ENCODE assay signal across 8 cellular contexts in the genomic region with DNA sequence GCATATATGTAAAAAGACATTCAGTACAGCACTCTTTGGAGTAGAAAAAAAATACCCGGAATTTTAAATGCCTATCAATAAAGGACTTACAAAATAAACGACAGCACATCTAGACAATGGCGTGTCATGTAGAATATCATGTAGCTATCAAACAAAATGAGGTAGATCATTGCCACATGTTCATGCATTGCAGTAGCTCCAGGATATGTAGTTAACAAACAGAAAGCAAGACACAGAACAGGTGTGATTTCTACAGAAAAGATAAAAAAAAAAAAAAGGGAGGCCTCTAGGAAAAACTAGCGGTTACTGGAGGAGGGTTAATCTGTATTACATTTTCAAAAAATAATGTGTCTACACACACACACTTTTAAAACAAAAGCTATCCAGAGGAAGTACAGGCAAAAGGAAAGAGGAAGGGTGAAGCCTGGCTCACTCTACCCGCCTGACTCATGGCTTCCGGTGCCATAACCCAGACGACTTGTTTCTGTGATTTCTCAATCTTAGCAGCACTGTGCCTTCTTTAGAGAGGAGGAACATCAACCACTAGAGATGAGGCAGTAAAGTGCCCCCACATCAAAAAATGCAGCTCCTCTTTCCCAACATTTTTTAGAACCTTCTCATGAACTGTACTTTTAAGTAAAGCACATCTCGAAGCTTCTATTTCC.
DNase-seq lines count a peak whose midpoint lies in the region; ATAC-seq and FAIRE-seq lines count a peak whose summit lies in the region.

No MANE protein-coding gene starts in this region.

- peak; percentile 97 for ATAC-seq in HG02938 (IDR thresholded peaks at IDR 0.05; ENCODE audit: unreplicated experiment)

- DNase-seq in GM18507 (ENCODE audit: extremely low spot score, insufficient read length, low read depth) (peak; percentile 15), RKO (ENCODE audit: low spot score) (peak; percentile 68), hepatic stellate cell (ENCODE audit: low spot score) (peak; percentile 31), NCI-H446 (lab: John Stamatoyannopoulos, UW) (no peak), NCI-H1694 (lab: John Stamatoyannopoulos, UW) (no peak)
- peak; percentile 64 for DNase-seq in activated naive CD4-positive, alpha-beta T cell treated with anti-CD3 and anti-CD28 coated beads, Interleukin-2, amount 50 U/mL, for 16 hours
- DNase-seq in stimulated activated CD4-positive, alpha-beta T cell treated with anti-CD3 and anti-CD28 coated beads, Interleukin-2, amount 100 ng/mL, for 24 hours: peak; percentile 59 to 63

- peak; percentile 97 for FAIRE-seq in GM18507 (lab: Jason Lieb, UNC)

Comparison
In these comparisons a context has a peak if more than half of its experiments do, and no peak if none do; other contexts are left out.
1. DNase-seq: peak in GM18507 (single experiment), RKO (single experiment), activated naive CD4-positive, alpha-beta T cell treated with anti-CD3 and anti-CD28 coated beads, Interleukin-2, amount 50 U/mL, for 16 hours (single experiment), hepatic stellate cell (single experiment) and stimulated activated CD4-positive, alpha-beta T cell treated with anti-CD3 and anti-CD28 coated beads, Interleukin-2, amount 100 ng/mL, for 24 hours (2 of 2); none in NCI-H446 (0 of 2) and NCI-H1694 (single experiment).